Comparison of ENCODE assay signal across 8 cellular contexts in genomic region chr2:43100883-43101662, GRCh38.
DNase-seq lines count a peak whose midpoint lies in the region; ATAC-seq and TF ChIP-seq lines count a peak whose summit lies in the region.

No MANE protein-coding gene starts in this region.

- H3K4me3 ChIP-seq in ascending aorta = peak overlapping the region; percentile 44 to 65

- no TSS peak for BruUV-seq in Calu3 (replicated peaks; lab: Mats Ljungman, UMichigan)

- intact Hi-C loops in Calu3 (cut with micrococcal nuclease; ENCODE audit: unreplicated experiment) (no loop called here), ascending aorta (cut with DNase I) (loop anchor here (2.0 to 5.0 kb wide), 2 partner anchors 14 to 126 kb away; partner anchors contain the start of gene ZFP36L2), posterior vena cava (cut with DNase I) (loop anchor here in 1 of 2 donors (10.0 kb wide), 1 partner anchor 126 kb away; no protein-coding TSS in a partner anchor)

- H3K4me1 Mint-ChIP-seq in Calu3 (ENCODE audit: low read depth, unreplicated experiment) = no peaks in the 10 kb centered on the region

- DNase-seq in Calu3 = peak; percentile 49
- DNase-seq in ascending aorta (ENCODE audit: low spot score in 2 of 2) = no peak
- peak; percentile 56 to 98 (median 95) for DNase-seq in hypothalamus (lab: John Stamatoyannopoulos, UW)
- DNase-seq in posterior vena cava (ENCODE audit: low spot score) = peak; percentile 89
- no peak for DNase-seq in effector CD4-positive, alpha-beta T cell
- no peak for DNase-seq in UCSD-AML1 (lab: John Stamatoyannopoulos, UW; ENCODE audit: unreplicated experiment)
- DNase-seq in NOMO-1 treated with dmso at 0.1 percent for 144 hours (lab: John Stamatoyannopoulos, UW; ENCODE audit: unreplicated experiment) = no peak

- H3K27me3 ChIP-seq in ascending aorta = no peaks in the 10 kb centered on the region

- ATAC-seq in HG02798 (IDR thresholded peaks at IDR 0.05; ENCODE audit: poor library complexity, unreplicated experiment) = no peak

- H3K36me3 ChIP-seq in ascending aorta = no peaks in the 10 kb centered on the region

- peak overlapping the region; percentile 65 for H3K4me3 Mint-ChIP-seq in Calu3 (ENCODE audit: low read depth, unreplicated experiment)

- no peaks in the 10 kb centered on the region for H3K27me3 Mint-ChIP-seq in Calu3 (ENCODE audit: unreplicated experiment)

- peaks cover 27 to 40% of the 10 kb centered on the region in 2 donors for H3K4me1 ChIP-seq in ascending aorta

- H3K36me3 Mint-ChIP-seq in Calu3 (ENCODE audit: insufficient read depth, unreplicated experiment) = no peaks in the 10 kb centered on the region

- no peak overlapping the region for H3K27ac Mint-ChIP-seq in Calu3 (ENCODE audit: unreplicated experiment)

- TF ChIP-seq CTCF in Calu3 (IDR thresholded peaks at IDR 0.05; ENCODE audit: unreplicated experiment) (no peak), ascending aorta (IDR thresholded peaks at IDR 0.05) (no peak)

- peak overlapping the region; percentile 94 to 95 for H3K27ac ChIP-seq in ascending aorta

- CTCF ChIA-PET in Calu3 (lab: Charles Lee) = no interaction called here

- H3K9me3 Mint-ChIP-seq in Calu3 (ENCODE audit: low read depth, unreplicated experiment) = peaks cover 3% of the 10 kb centered on the region

- no peaks in the 10 kb centered on the region for H3K9me3 ChIP-seq in ascending aorta

Comparison
In these comparisons a context has a peak if more than half of its experiments do, and no peak if none do; other contexts are left out.
1. DNase-seq: peak in Calu3 (single experiment), hypothalamus (51 of 51) and posterior vena cava (single experiment); none in ascending aorta (0 of 2), effector CD4-positive, alpha-beta T cell (single experiment), UCSD-AML1 (single experiment) and NOMO-1 treated with dmso at 0.1 percent for 144 hours (single experiment).